In the genomic region with DNA sequence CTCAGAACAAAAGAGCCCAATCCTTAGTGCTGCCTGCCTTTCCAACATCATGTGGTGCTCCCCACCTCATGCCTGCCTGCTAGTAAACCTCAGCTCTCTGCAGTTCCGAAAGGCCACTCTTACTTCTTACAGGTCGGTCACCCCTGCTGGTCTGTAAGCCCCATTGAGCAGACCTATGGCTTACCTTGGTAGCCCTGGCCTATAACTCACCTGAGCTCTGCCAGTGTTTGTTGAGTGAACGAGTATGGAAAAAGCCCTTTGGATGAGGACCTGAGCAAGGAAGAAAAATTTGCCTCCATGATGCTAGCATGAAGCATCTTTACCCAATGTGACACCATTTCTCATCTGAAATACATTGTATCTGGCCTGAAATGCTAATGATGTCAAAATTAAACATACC, we compare ENCODE assay signal across 1 cellular context.
TF ChIP-seq lines count a peak whose summit lies in the region.

No MANE protein-coding gene starts in this region.

TF ChIP-seq in IMR-90, 13 proteins besides CTCF, POLR2A, EP300 and RAD21 (continued from another document):
- TF ChIP-seq RCOR1 (IDR thresholded peaks at IDR 0.05; ENCODE audit: insufficient replicate concordance, low read length) (no peak), ELK1 (IDR thresholded peaks at IDR 0.05; ENCODE audit: borderline replicate concordance, low read depth, low read length) (no peak)
